17 cellular contexts compared by ENCODE assay signal in the genomic region with DNA sequence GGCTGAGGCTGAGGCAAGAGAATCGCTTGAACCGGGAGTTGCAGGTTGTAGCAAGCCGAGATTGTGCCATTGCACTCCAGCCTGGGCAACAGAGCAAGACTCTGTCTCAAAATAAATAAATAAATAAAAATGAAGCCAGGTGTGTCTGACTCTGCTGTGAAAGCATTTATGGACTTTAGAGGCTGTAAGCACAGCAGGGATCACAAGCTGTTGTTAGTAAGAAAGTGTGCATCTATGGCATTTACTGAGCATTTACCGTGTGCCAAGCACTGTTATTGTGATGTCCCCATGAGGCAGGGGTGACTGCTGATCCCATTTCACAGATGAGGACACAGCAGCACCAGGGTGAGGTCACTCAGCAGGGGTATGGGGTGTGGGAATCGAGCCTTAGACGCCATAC. TPM values are rescaled to one million over a fixed set of nuclear protein-coding genes. Genes with fewer than 3 reads are reported as not detected.
A peak's percentile ranks its signal among the peaks of the same experiment; 100 is the strongest.
DNase-seq lines count a peak whose midpoint lies in the region; ATAC-seq and TF ChIP-seq lines count a peak whose summit lies in the region.
"Had no signal": no experiment of that assay in that cellular context is flagged by ENCODE, and none has a peak within 500 bp of the region (broad histone marks: within the 10 kb centered on the region; RNA-seq: fewer than 3 reads in every experiment).

No MANE protein-coding gene starts in this region.

- no peaks in the 10 kb centered on the region for H3K9me3 Mint-ChIP-seq in natural killer cell treated with Interleukin-12 subunit alpha and Interleukin-12 subunit beta and Interleukin-15 and Interleukin-18, amount 100 ng/mL, for 72 hours
- H3K9me3 Mint-ChIP-seq in natural killer cell (no peaks in the 10 kb centered on the region), MCF 10A (ENCODE audit: unreplicated experiment) (no peaks in the 10 kb centered on the region)
- H3K9me3 Mint-ChIP-seq: CD4-positive, alpha-beta T cell had no signal

- peaks cover 0 to 2% of the 10 kb centered on the region in 2 donors for H3K27me3 Mint-ChIP-seq in natural killer cell treated with Interleukin-12 subunit alpha and Interleukin-12 subunit beta and Interleukin-15 and Interleukin-18, amount 100 ng/mL, for 72 hours
- H3K27me3 Mint-ChIP-seq in natural killer cell (ENCODE audit: low read depth in 2 of 2) (no peaks in the 10 kb centered on the region), T-helper 17 cell (no peaks in the 10 kb centered on the region), MCF 10A (ENCODE audit: insufficient read depth, unreplicated experiment) (no peaks in the 10 kb centered on the region)
- H3K27me3 Mint-ChIP-seq: B cell; CD4-positive, alpha-beta T cell had no signal

- H3K4me1 Mint-ChIP-seq in natural killer cell treated with Interleukin-12 subunit alpha and Interleukin-12 subunit beta and Interleukin-15 and Interleukin-18, amount 100 ng/mL, for 72 hours (ENCODE audit: low read depth in 2 of 2) = peaks cover 8 to 10% of the 10 kb centered on the region in 2 donors
- H3K4me1 Mint-ChIP-seq in natural killer cell (peaks cover 9 to 11% of the 10 kb centered on the region in 2 donors), T-helper 17 cell (peaks cover 10% of the 10 kb centered on the region), MCF 10A (ENCODE audit: insufficient read depth, unreplicated experiment) (peaks cover 4% of the 10 kb centered on the region)

- no peaks in the 10 kb centered on the region for H3K36me3 Mint-ChIP-seq in natural killer cell treated with Interleukin-12 subunit alpha and Interleukin-12 subunit beta and Interleukin-15 and Interleukin-18, amount 100 ng/mL, for 72 hours
- no peaks in the 10 kb centered on the region for H3K36me3 Mint-ChIP-seq in natural killer cell
- H3K36me3 Mint-ChIP-seq in T-helper 17 cell (ENCODE audit: low read depth) = no peaks in the 10 kb centered on the region
- H3K36me3 Mint-ChIP-seq in MCF 10A (ENCODE audit: insufficient read depth, unreplicated experiment) = peaks cover 16% of the 10 kb centered on the region

- H3K4me2 ChIP-seq in osteoblast (ENCODE audit: insufficient read depth, low read length) = no peak overlapping the region

- no peaks in the 10 kb centered on the region for H3K4me1 ChIP-seq in osteoblast (ENCODE audit: insufficient read depth, low read length)

- no peak overlapping the region for H2AFZ ChIP-seq in osteoblast (ENCODE audit: low read length)
- H2AFZ ChIP-seq: GM23248 had no signal

- H3K79me2 ChIP-seq in osteoblast (ENCODE audit: insufficient read depth, low read length) = no peaks in the 10 kb centered on the region

- POLR2A ChIA-PET in MCF 10A (lab: Yijun Ruan, JAX) = no interaction called here

- H3K27ac Mint-ChIP-seq in natural killer cell treated with Interleukin-12 subunit alpha and Interleukin-12 subunit beta and Interleukin-15 and Interleukin-18, amount 100 ng/mL, for 72 hours = no peak overlapping the region
- no peak overlapping the region for H3K27ac Mint-ChIP-seq in natural killer cell
- H3K27ac Mint-ChIP-seq in T-helper 17 cell = peak overlapping the region; percentile 29
- H3K27ac Mint-ChIP-seq in MCF 10A (ENCODE audit: low read depth, unreplicated experiment) = no peak overlapping the region
- H3K27ac Mint-ChIP-seq: B cell; CD4-positive, alpha-beta T cell had no signal

- peak; percentile 28 for DNase-seq in natural killer cell treated with Interleukin-12 subunit alpha and Interleukin-12 subunit beta and Interleukin-15 and Interleukin-18, amount 100 ng/mL, for 72 hours (ENCODE audit: low spot score)
- DNase-seq in natural killer cell = no peak
- no peak for DNase-seq in T-helper 17 cell
- DNase-seq in osteoblast (ENCODE audit: insufficient read length, low spot score, missing footprints) = peak; percentile 69
- DNase-seq in stimulated activated naive CD8-positive, alpha-beta T cell treated with anti-CD3 and anti-CD28 coated beads, Interleukin-15, Interleukin-2, amounts not matched to agents 100 U/mL and 50 U/mL, for 24 hours = no peak
- no peak for DNase-seq in MCF 10A (ENCODE audit: unreplicated experiment)
- no peak for DNase-seq in activated CD4-positive, alpha-beta T cell treated with anti-CD3 and anti-CD28 coated beads, Interleukin-2, amount 50 U/mL, for 1 hour
- DNase-seq: ACHN; C1 segment of cervical spinal cord; CD4-positive, alpha-beta T cell; DMS79; EL; GM23248; H7 had no signal

- H3K27ac ChIP-seq in osteoblast (ENCODE audit: low read depth, low read length) = no peak overlapping the region
- H3K27ac ChIP-seq: GM23248 had no signal

- H3K27me3 ChIP-seq in osteoblast (ENCODE audit: insufficient read depth, low read length) = no peaks in the 10 kb centered on the region

- no peaks in the 10 kb centered on the region for H4K20me1 ChIP-seq in osteoblast (ENCODE audit: insufficient read depth, low read length)

- TF ChIP-seq CTCF in natural killer cell (IDR thresholded peaks at IDR 0.05) (no peak), osteoblast (IDR thresholded peaks at IDR 0.05; ENCODE audit: extremely low read depth, low read depth, low read length) (no peak), MCF 10A (IDR thresholded peaks at IDR 0.05; ENCODE audit: unreplicated experiment) (no peak)

- CTCF ChIA-PET in MCF 10A (lab: Yijun Ruan, JAX) = interaction anchor here (0.6 kb wide), 2 partner anchors 90 to 331 kb away, joined by 3 read pairs; no protein-coding TSS in a partner anchor

- H3K4me3 ChIP-seq in osteoblast (ENCODE audit: insufficient read depth, low read length) = no peak overlapping the region
- H3K4me3 ChIP-seq: GM23248 had no signal

- BruUV-seq in MCF 10A (replicated peaks; lab: Mats Ljungman, UMichigan) = no TSS peak

- H3K9me3 ChIP-seq in T-helper 17 cell (ENCODE audit: control insufficient read depth, low read length, poor library complexity, severe bottlenecking) (no peaks in the 10 kb centered on the region), osteoblast (ENCODE audit: low read depth, low read length) (no peaks in the 10 kb centered on the region)

- H3K36me3 ChIP-seq in osteoblast (ENCODE audit: insufficient read depth, low read length) = no peaks in the 10 kb centered on the region

- no peak overlapping the region for H3K4me3 Mint-ChIP-seq in natural killer cell treated with Interleukin-12 subunit alpha and Interleukin-12 subunit beta and Interleukin-15 and Interleukin-18, amount 100 ng/mL, for 72 hours
- no peak overlapping the region for H3K4me3 Mint-ChIP-seq in natural killer cell
- no peak overlapping the region for H3K4me3 Mint-ChIP-seq in T-helper 17 cell
- no peak overlapping the region for H3K4me3 Mint-ChIP-seq in MCF 10A (ENCODE audit: unreplicated experiment)
- H3K4me3 Mint-ChIP-seq: B cell; CD4-positive, alpha-beta T cell had no signal

- no peak for ATAC-seq in natural killer cell treated with Interleukin-12 subunit alpha and Interleukin-12 subunit beta and Interleukin-15 and Interleukin-18, amount 100 ng/mL, for 72 hours
- ATAC-seq in natural killer cell = no peak
- ATAC-seq in T-helper 17 cell = no peak
- ATAC-seq in stimulated activated naive CD8-positive, alpha-beta T cell treated with anti-CD3 and anti-CD28 coated beads, Interleukin-15, Interleukin-2, amounts not matched to agents 100 U/mL and 50 U/mL, for 24 hours = no peak

- intact Hi-C loops in natural killer cell (cut with micrococcal nuclease) (no loop called here), MCF 10A (cut with micrococcal nuclease) (no loop called here)

RNA-seq across cellular contexts. Expression of a gene that starts 20.1 kb away (rescaled TPM):
- not detected for total RNA-seq in natural killer cell treated with Interleukin-12 subunit alpha and Interleukin-12 subunit beta and Interleukin-15 and Interleukin-18, amount 100 ng/mL, for 72 hours
- total RNA-seq in natural killer cell (not detected), T-helper 17 cell (not detected), osteoblast (not detected in 2 replicates), MCF 10A (2022) (not detected in 2 replicates)
- total RNA-seq: A172; B cell; CD4-positive, alpha-beta T cell; GM23248; H7; HT1080 had no signal

RNA-seq across cellular contexts. Expression of a gene that starts 38.3 kb away (rescaled TPM):
- total RNA-seq in natural killer cell treated with Interleukin-12 subunit alpha and Interleukin-12 subunit beta and Interleukin-15 and Interleukin-18, amount 100 ng/mL, for 72 hours = under 1 TPM in 1 of 2 donors, not detected in 1; 0.84 TPM
- total RNA-seq in natural killer cell (under 1 TPM; 0.16 to 0.88 (median 0.33) TPM), T-helper 17 cell (under 1 TPM; 0.37 to 0.77 TPM), osteoblast (0.36 and 0.59 TPM in 2 replicates), MCF 10A (2022) (0.34 TPM in 1 of 2 replicates, not detected in the other)
- total RNA-seq: A172, B cell, HT1080 had no signal

RNA-seq across cellular contexts. Expression of a gene that starts 55.2 kb away (rescaled TPM):
- total RNA-seq in natural killer cell treated with Interleukin-12 subunit alpha and Interleukin-12 subunit beta and Interleukin-15 and Interleukin-18, amount 100 ng/mL, for 72 hours = under 1 TPM; 0.33 to 0.52 TPM
- 1 to 10 TPM in 1 of 3 donors, under 1 TPM in 2; 0.61 to 1.2 (median 0.85) TPM for total RNA-seq in natural killer cell
- total RNA-seq in T-helper 17 cell = under 1 TPM; 0.67 to 0.78 TPM
- 2.9 and 3.8 TPM in 2 replicates for total RNA-seq in osteoblast
- 4.5 and 5.3 TPM in 2 replicates for total RNA-seq in MCF 10A (2022)

Comparison
In these comparisons a context has a peak if more than half of its experiments do, and no peak if none do; other contexts are left out.
1. DNase-seq: peak in natural killer cell treated with Interleukin-12 subunit alpha and Interleukin-12 subunit beta and Interleukin-15 and Interleukin-18, amount 100 ng/mL, for 72 hours (single experiment) and osteoblast (single experiment); none in natural killer cell (single experiment), T-helper 17 cell (0 of 3), stimulated activated naive CD8-positive, alpha-beta T cell treated with anti-CD3 and anti-CD28 coated beads, Interleukin-15, Interleukin-2, amounts not matched to agents 100 U/mL and 50 U/mL, for 24 hours (single experiment), MCF 10A (single experiment) and activated CD4-positive, alpha-beta T cell treated with anti-CD3 and anti-CD28 coated beads, Interleukin-2, amount 50 U/mL, for 1 hour (single experiment).